ENCODE assay signal across 9 cellular contexts in genomic region chr5:141094481-141095262, GRCh38. TPM values are rescaled to one million over a fixed set of nuclear protein-coding genes. Genes with fewer than 3 reads are reported as not detected.
A peak's percentile ranks its signal among the peaks of the same experiment; 100 is the strongest.
DNase-seq lines count a peak whose midpoint lies in the region; ATAC-seq, FAIRE-seq and TF ChIP-seq lines count a peak whose summit lies in the region.
"Had no signal": no experiment of that assay in that cellular context is flagged by ENCODE, and none has a peak within 500 bp of the region (broad histone marks: within the 10 kb centered on the region; RNA-seq: fewer than 3 reads in every experiment).

PCDHB2 (plus strand) TSS chr5:141094615; CDS start chr5:141094791, 176 bp downstream.

- TF ChIP-seq POLR2A in IMR-90 (IDR thresholded peaks at IDR 0.05; ENCODE audit: low read depth, low read length) (no peak), lower leg skin (IDR thresholded peaks at IDR 0.05) (no peak)

- H3K4me2 ChIP-seq in IMR-90 (ENCODE audit: low read depth, low read length), result peak within 1 kb of the TSS; percentile 45

- no peak within 1 kb of the TSS for H4K91ac ChIP-seq in IMR-90 (ENCODE audit: insufficient read depth, low read depth, low read length)

- H3K36me3 ChIP-seq in IMR-90 (ENCODE audit: control insufficient read depth, insufficient read depth, low read length), result no peaks in the 10 kb centered on the region

- H4K20me1 ChIP-seq in IMR-90 (ENCODE audit: insufficient read depth, low read length), result no peaks in the 10 kb centered on the region

- TF ChIP-seq RAD21 in IMR-90 (IDR thresholded peaks at IDR 0.05; ENCODE audit: low read length), result no peak

- no TSS peak for BruUV-seq in IMR-90 (replicated peaks; lab: Mats Ljungman, UMichigan)

- intact Hi-C loops in IMR-90 (cut with micrococcal nuclease), result loop anchor here (5.0 kb wide), 1 partner anchor 468 kb away; no protein-coding TSS in a partner anchor
- intact Hi-C loops in posterior cingulate gyrus (cut with DNase I), result no loop called here
- intact Hi-C loops in lower leg skin (cut with DNase I; ENCODE audit: low total_unique reads), result no loop called here

- CTCF ChIA-PET in AG04449 (lab: Yijun Ruan, JAX), result no interaction called here
- CTCF ChIA-PET in IMR-90 (lab: Yijun Ruan, JAX), result interaction anchor here (0.6 to 1.2 kb wide), 2 partner anchors 11 to 104 kb away, joined by 3 to 4 read pairs; no protein-coding TSS in a partner anchor

- DNase-seq in AG04449 (ENCODE audit: low read depth, low spot score) (no peak), IMR-90 (peak; percentile 14), SK-N-DZ (ENCODE audit: low spot score) (peak; percentile 84), frontal cortex (ENCODE audit: low spot score in 2 of 2) (no peak), posterior cingulate gyrus (peak in 6 of 10 donors; percentile 25 to 86 (median 61)), amniotic stem cell (lab: John Stamatoyannopoulos, UW) (no peak), lower leg skin (ENCODE audit: low spot score in 2 of 2) (no peak)

- 0 out of 2 replicates have a peak within 1 kb of the TSS, but pooled peaks have one; percentile 19 for H3K56ac ChIP-seq in IMR-90 (ENCODE audit: extremely low read depth, insufficient read depth, low read length)

- H3K9me3 ChIP-seq in IMR-90 (ENCODE audit: control insufficient read depth, insufficient read depth, low read length), result peaks cover 9% of the 10 kb centered on the region

- no peak within 1 kb of the TSS for H2BK120ac ChIP-seq in IMR-90 (ENCODE audit: low read depth, low read length)

- no peak for FAIRE-seq in frontal cortex (lab: Jason Lieb, UNC)
- FAIRE-seq: GM12878 had no signal

- no peak within 1 kb of the TSS for H3K4ac ChIP-seq in IMR-90 (ENCODE audit: low read depth, low read length)

- no peak within 1 kb of the TSS for H4K8ac ChIP-seq in IMR-90 (ENCODE audit: low read depth in 2 of 2, low read length in 2 of 2)

- H2BK5ac ChIP-seq in IMR-90 (ENCODE audit: low read depth, low read length, poor library complexity, severe bottlenecking), result no peak within 1 kb of the TSS

- H3K9ac ChIP-seq in IMR-90 (ENCODE audit: low read depth, low read length), result peak within 1 kb of the TSS; percentile 92

- no peaks in the 10 kb centered on the region for H3K27me3 ChIP-seq in IMR-90 (ENCODE audit: control insufficient read depth, insufficient read depth, low read length)

- H2AK9ac ChIP-seq in IMR-90 (replicated peaks; ENCODE audit: low read depth, low read length, poor library complexity), result no peak within 1 kb of the TSS

- in situ Hi-C loops in IMR-90 (cut with MboI; ENCODE audit: low sequenced_read_pairs), result no loop called here

- H4K5ac ChIP-seq in IMR-90 (ENCODE audit: low read depth, low read length), result peak within 1 kb of the TSS; percentile 36

- dilution Hi-C loops in IMR-90 (cut with HindIII; ENCODE audit: low sequenced_read_pairs, unreplicated experiment), result no loop called here

- 15% methylated on average over 7 of the region's 29 CpGs; no CpG with 5 or more reads in 1 of the 2 experiments for WGBS in IMR-90 (ENCODE audit: extremely low coverage in 2 of 2, insufficient read length in 1 of 2), 2 experiments
- WGBS in lower leg skin, 2 donors, result 13 to 20% methylated on average over 29 of the region's 29 CpGs

- peak within 1 kb of the TSS; percentile 18 for H2AFZ ChIP-seq in IMR-90 (replicated peaks; ENCODE audit: low read length, poor library complexity)

- H2BK15ac ChIP-seq in IMR-90 (ENCODE audit: low read depth, low read length), result no peak within 1 kb of the TSS

- peak within 1 kb of the TSS; percentile 74; the same call in 1 of the 2 replicates for H3K27ac ChIP-seq in IMR-90 (ENCODE audit: insufficient read depth, low read length)

- H3K18ac ChIP-seq in IMR-90 (ENCODE audit: low read depth, low read length), result peak within 1 kb of the TSS; percentile 52

- no peak within 1 kb of the TSS for H2BK20ac ChIP-seq in IMR-90 (ENCODE audit: low read depth, low read length)

- peak; percentile 53 for ATAC-seq in IMR-90 (ENCODE audit: low read depth)
- ATAC-seq in GM19467 (IDR thresholded peaks at IDR 0.05; ENCODE audit: unreplicated experiment), result no peak
- ATAC-seq: GM12878 had no signal

- no peaks in the 10 kb centered on the region for H3K79me1 ChIP-seq in IMR-90 (ENCODE audit: low read depth in 1 of 2, low read length in 2 of 2)

- no peaks in the 10 kb centered on the region for H3K9me1 ChIP-seq in IMR-90 (ENCODE audit: insufficient read depth, low read length)

- POLR2A ChIA-PET in AG04449 (lab: Yijun Ruan, JAX) (no interaction called here), IMR-90 (lab: Charles Lee; ENCODE audit: unreplicated experiment) (no interaction called here)

- H3K14ac ChIP-seq in IMR-90 (replicated peaks; ENCODE audit: low read depth, low read length), result no peak within 1 kb of the TSS

- TF ChIP-seq CTCF in AG04449 (IDR thresholded peaks at IDR 0.05; ENCODE audit: insufficient read depth, low read length, missing control alignments) (no peak), IMR-90 (conservative IDR thresholded peaks at IDR 0.05; ENCODE audit: low read depth, low read length) (peak; percentile 29), lower leg skin (IDR thresholded peaks at IDR 0.05) (no peak)

- no peaks in the 10 kb centered on the region for H3K4me1 ChIP-seq in IMR-90 (ENCODE audit: control insufficient read depth, insufficient read depth, low read length)

- H3K4me3 ChIP-seq in AG04449 (ENCODE audit: low read depth, low read length), result peak within 1 kb of the TSS; percentile 29
- peak within 1 kb of the TSS; percentile 86 for H3K4me3 ChIP-seq in IMR-90 (ENCODE audit: insufficient read depth, low read depth, low read length)
- no peak within 1 kb of the TSS for H3K4me3 ChIP-seq in lower leg skin (ENCODE audit: low read depth, poor library complexity, severe bottlenecking)
- H3K4me3 ChIP-seq: GM12878 had no signal

- H3K23ac ChIP-seq in IMR-90 (ENCODE audit: low read depth, low read length), result no peak within 1 kb of the TSS

- H2AK5ac ChIP-seq in IMR-90 (ENCODE audit: low read depth, low read length), result no peak within 1 kb of the TSS

TF ChIP-seq in IMR-90, 13 proteins besides CTCF, POLR2A, EP300 and RAD21:
- no peak for TF ChIP-seq RCOR1 (IDR thresholded peaks at IDR 0.05; ENCODE audit: insufficient replicate concordance, low read length)
- no peak for TF ChIP-seq BHLHE40 (IDR thresholded peaks at IDR 0.05; ENCODE audit: low read depth, low read length)
- no peak for TF ChIP-seq CHD1 (IDR thresholded peaks at IDR 0.05; ENCODE audit: low read depth, low read length)
- TF ChIP-seq FOS (IDR thresholded peaks at IDR 0.05; ENCODE audit: low read depth, low read length), result no peak
- no peak for TF ChIP-seq SMC3 (IDR thresholded peaks at IDR 0.05; ENCODE audit: low read depth, low read length)
- no peak for TF ChIP-seq CEBPB (IDR thresholded peaks at IDR 0.05; ENCODE audit: low read depth, low read length)
- no peak for TF ChIP-seq RFX5 (IDR thresholded peaks at IDR 0.05; ENCODE audit: low read depth, low read length)
- no peak for TF ChIP-seq MAZ (IDR thresholded peaks at IDR 0.05; ENCODE audit: borderline replicate concordance, low read depth, low read length)
- no peak for TF ChIP-seq MXI1 (IDR thresholded peaks at IDR 0.05; ENCODE audit: borderline replicate concordance, low read depth, low read length)
- TF ChIP-seq MAFK (IDR thresholded peaks at IDR 0.05; ENCODE audit: low read depth, low read length), result no peak
- TF ChIP-seq NFE2L2 (IDR thresholded peaks at IDR 0.05; ENCODE audit: low read depth, low read length), result no peak
- no peak for TF ChIP-seq ELK1 (IDR thresholded peaks at IDR 0.05; ENCODE audit: borderline replicate concordance, low read depth, low read length)
- no peak for TF ChIP-seq USF2 (IDR thresholded peaks at IDR 0.05; ENCODE audit: low read depth, low read length)

RNA-seq across cellular contexts. Expression of gene PCDHB2, which starts in this region (rescaled TPM):
- 0.36 and 0.56 TPM in 2 replicates for total RNA-seq in IMR-90 (2012; rRNA removed)
- polyA plus RNA-seq in IMR-90 (2012; rRNA removed), result 0.46 and 0.65 TPM in 2 replicates
- polyA plus RNA-seq in IMR-90 (2012; cell fraction: cytosol; rRNA removed), result 0.16 and 1.2 TPM in 2 replicates
- 0.66 and 1.0 TPM in 2 replicates for polyA plus RNA-seq in IMR-90 (2012; cell fraction: nucleus; rRNA removed; ENCODE audit: low replicate concordance)
- polyA plus RNA-seq in SK-N-DZ (2014; cell fraction: cytosol; rRNA removed), result 13.5 and 15.7 TPM in 2 replicates
- polyA plus RNA-seq in SK-N-DZ (2014; cell fraction: nucleus; rRNA removed), result 6.9 and 7.6 TPM in 2 replicates
- 13.0 TPM for total RNA-seq in frontal cortex
- total RNA-seq in lower leg skin, result 1 to 10 TPM; 2.3 to 6.2 (median 3.2) TPM

Comparison
In these comparisons a context has a peak if more than half of its experiments do, and no peak if none do; other contexts are left out.
1. DNase-seq: peak in IMR-90 (single experiment), SK-N-DZ (single experiment) and posterior cingulate gyrus (6 of 10); none in AG04449 (single experiment), frontal cortex (0 of 2), amniotic stem cell (single experiment) and lower leg skin (0 of 2).